In the genomic region with DNA sequence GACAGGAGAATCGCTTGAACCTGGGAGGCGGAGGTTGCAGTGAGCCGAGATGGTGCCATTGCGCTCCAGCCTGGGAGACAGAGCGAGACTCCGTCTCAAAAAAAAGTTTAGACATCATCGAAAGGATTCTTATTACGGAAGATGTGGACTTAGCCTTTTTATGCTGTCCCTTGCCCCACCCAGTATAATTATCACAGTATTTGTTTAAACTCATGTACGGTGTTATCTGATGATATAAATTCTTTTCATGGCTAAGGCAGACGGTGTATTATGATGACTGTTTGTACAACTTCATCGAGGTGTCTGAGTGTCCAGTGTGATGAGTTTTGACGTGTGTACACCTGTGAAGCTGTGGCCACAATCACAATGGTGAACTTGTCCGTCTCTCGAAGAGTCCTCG, we compare ENCODE assay signal across 21 cellular contexts.
"Had no signal": no experiment of that assay in that cellular context is flagged by ENCODE, and none has a peak within 500 bp of the region (broad histone marks: within the 10 kb centered on the region; RNA-seq: fewer than 3 reads in every experiment).

No MANE protein-coding gene starts in this region.

- H3K9me3 Mint-ChIP-seq: activated naive CD4-positive, alpha-beta T cell treated with anti-CD3 and anti-CD28 coated beads, Interleukin-2, amount 50 U/mL, for 72 hours; activated T-cell treated with anti-CD3 and anti-CD28 coated beads, Interleukin-2, amount 50 U/mL, for 72 hours; immature natural killer cell; T-cell had no signal

- DNase-seq: activated CD4-positive, alpha-beta T cell treated with anti-CD3 and anti-CD28 coated beads for 4 hours; activated CD4-positive, alpha-beta T cell treated with anti-CD3 and anti-CD28 coated beads, Interleukin-2, amount 50 U/mL, for 4 hours; activated naive CD4-positive, alpha-beta T cell; activated T-cell treated with anti-CD3 and anti-CD28 coated beads for 4 hours; activated T-cell treated with anti-CD3 and anti-CD28 coated beads, Interleukin-2, amount 50 U/mL, for 72 hours; effector memory CD4-positive, alpha-beta T cell; foreskin fibroblast; heart left ventricle; hypothalamus; immature natural killer cell; lower lobe of right lung; naive B cell; nucleus accumbens; pancreas; stimulated activated naive CD4-positive, alpha-beta T cell; T-cell; uterus had no signal

- H3K27me3 ChIP-seq: heart left ventricle, pancreas, right atrium auricular region, uterus had no signal

- H3K36me3 ChIP-seq: pancreas, thoracic aorta, uterus had no signal

- H3K4me1 ChIP-seq: pancreas, uterus had no signal

- H3K4me1 Mint-ChIP-seq: immature natural killer cell, naive B cell had no signal

- H3K9me3 ChIP-seq: heart left ventricle, lower lobe of right lung, pancreas, right atrium auricular region, thoracic aorta, uterus had no signal

- H3K27me3 Mint-ChIP-seq: naive B cell, T-cell had no signal

- H3K27ac Mint-ChIP-seq: activated T-cell treated with anti-CD3 and anti-CD28 coated beads, Interleukin-2, amount 50 U/mL, for 72 hours; immature natural killer cell; T-cell had no signal

- H3K27ac ChIP-seq: heart left ventricle, lower lobe of right lung, pancreas, right atrium auricular region, thoracic aorta, uterus had no signal

- H3K4me3 Mint-ChIP-seq: activated T-cell treated with anti-CD3 and anti-CD28 coated beads, Interleukin-2, amount 50 U/mL, for 72 hours; immature natural killer cell; T-cell had no signal

- H3K4me3 ChIP-seq: heart left ventricle, lower lobe of right lung, pancreas, right atrium auricular region, thoracic aorta, uterus had no signal

- FAIRE-seq: colon, pancreas had no signal

- H3K36me3 Mint-ChIP-seq: activated naive CD4-positive, alpha-beta T cell treated with anti-CD3 and anti-CD28 coated beads, Interleukin-2, amount 50 U/mL, for 72 hours; immature natural killer cell; naive B cell had no signal
